In the genomic region with DNA sequence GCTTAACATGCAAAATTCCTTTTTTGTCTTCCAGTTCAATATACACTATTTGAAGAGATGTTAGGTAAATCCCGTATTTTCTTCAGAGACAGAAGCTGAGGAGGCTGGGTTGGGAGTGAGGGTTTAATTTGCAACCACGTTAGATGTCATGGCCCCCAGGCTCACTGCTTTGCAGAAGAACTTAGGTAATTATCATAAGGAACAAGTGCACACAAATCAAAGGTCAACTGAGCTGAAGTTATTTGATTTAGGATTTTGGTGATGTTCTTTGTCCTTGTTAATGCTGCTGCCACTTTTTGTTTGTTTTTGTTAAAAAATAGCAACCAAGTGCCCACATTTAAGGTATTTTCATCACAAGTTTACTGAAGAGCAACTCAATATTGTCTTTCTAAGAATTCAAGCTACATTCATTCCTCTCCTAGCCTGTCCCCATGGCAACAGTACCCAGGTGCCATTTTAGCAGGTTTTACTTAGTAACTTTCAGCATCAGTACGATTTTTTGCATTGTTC, we compare ENCODE assay signal across 30 cellular contexts.
"Had no signal": no experiment of that assay in that cellular context is flagged by ENCODE, and none has a peak within 500 bp of the region (broad histone marks: within the 10 kb centered on the region; RNA-seq: fewer than 3 reads in every experiment).

No MANE protein-coding gene starts in this region.

- H2AFZ ChIP-seq: parathyroid adenoma had no signal

- DNase-seq: cortex of kidney; effector memory CD8-positive, alpha-beta T cell; erythroblast; esophagus squamous epithelium; foreskin melanocyte; glutamatergic neuron; heart right ventricle; hypothalamus; immature natural killer cell; islet precursor cell; kidney glomerular epithelial cell; left colon; left ventricle myocardium superior; mucosa of descending colon; naive B cell; stimulated activated CD4-positive, alpha-beta T cell treated with anti-CD3 and anti-CD28 coated beads, Interleukin-12 subunit alpha, Interleukin-12 subunit beta, amount 100 ng/mL, for 4 hours; stimulated activated CD4-positive, alpha-beta T cell treated with anti-CD3 and anti-CD28 coated beads, Interleukin-1b, Interleukin-23, amount 100 ng/mL, for 48 hours; stimulated activated CD4-positive, alpha-beta T cell treated with anti-CD3 and anti-CD28 coated beads, Interleukin-4, amount 100 ng/mL, for 1 hour; stimulated activated CD8-positive, alpha-beta memory T cell treated with anti-CD3 and anti-CD28 coated beads, Interleukin-4, amount 100 ng/mL, for 48 hours; stimulated activated naive CD4-positive, alpha-beta T cell; stomach; thyroid gland; trophoblast cell had no signal

- H3K27ac ChIP-seq: heart right ventricle, neutrophil, parathyroid adenoma, stomach, thyroid gland had no signal

- ATAC-seq: effector memory CD8-positive, alpha-beta T cell; heart right ventricle; left colon; left ventricle myocardium superior; mucosa of descending colon; natural killer cell treated with Interleukin-12 subunit alpha and Interleukin-12 subunit beta and Interleukin-15 and Interleukin-18, amount 100 ng/mL, for 72 hours; sciatic nerve had no signal

- H3K4me3 ChIP-seq: esophagus squamous epithelium, heart right ventricle, lung, mucosa of descending colon, smooth muscle cell, stomach, thyroid gland had no signal

- H3K27me3 ChIP-seq: esophagus squamous epithelium, heart right ventricle, neutrophil, stomach, thyroid gland had no signal

- H3K79me2 ChIP-seq: parathyroid adenoma had no signal

- H3K36me3 ChIP-seq: esophagus squamous epithelium, heart right ventricle, neutrophil, stomach, thyroid gland had no signal

- H3K9me3 ChIP-seq: esophagus squamous epithelium, heart right ventricle, mucosa of descending colon, neutrophil, stomach, thyroid gland had no signal

- H3K4me1 ChIP-seq: heart right ventricle, stomach, thyroid gland had no signal

- FAIRE-seq: endometrium had no signal

- H3K4me2 ChIP-seq: smooth muscle cell had no signal

- H3K9ac ChIP-seq: parathyroid adenoma had no signal
